In genomic region chr7:134916428-134916883, GRCh38 we compare ENCODE assay signal across 15 cellular contexts.
"Had no signal": no experiment of that assay in that cellular context is flagged by ENCODE, and none has a peak within 500 bp of the region (broad histone marks: within the 10 kb centered on the region; RNA-seq: fewer than 3 reads in every experiment).

No MANE protein-coding gene starts in this region.

- H3K36me3 ChIP-seq: gastrocnemius medialis, left lung, prostate gland, right lobe of liver, WERI-Rb-1 had no signal

- H3K9me3 Mint-ChIP-seq: activated naive CD4-positive, alpha-beta T cell treated with anti-CD3 and anti-CD28 coated beads for 36 hours; central memory CD8-positive, alpha-beta T cell; dendritic cell treated with granulocyte-macrophage colony-stimulating factor and Interleukin-4, amounts not matched to agents 40 ng/mL and 50 ng/mL, for 4 days; natural killer cell treated with Interleukin-12 subunit alpha and Interleukin-12 subunit beta and Interleukin-15 and Interleukin-18, amount 100 ng/mL, for 72 hours; stimulated activated naive CD8-positive, alpha-beta T cell treated with anti-CD3 and anti-CD28 coated beads, Interleukin-15, Interleukin-2, amounts not matched to agents 100 ng/mL and 50 ng/mL, for 24 hours had no signal

- H3K4me3 Mint-ChIP-seq: activated CD8-positive, alpha-beta T cell treated with anti-CD3 and anti-CD28 coated beads, Interleukin-2, amount 10 ng/mL, durations not matched to agents 7 days and 5 days; activated naive CD4-positive, alpha-beta T cell treated with anti-CD3 and anti-CD28 coated beads for 36 hours; central memory CD8-positive, alpha-beta T cell; dendritic cell treated with granulocyte-macrophage colony-stimulating factor and Interleukin-4, amounts not matched to agents 40 ng/mL and 50 ng/mL, for 4 days; natural killer cell treated with Interleukin-12 subunit alpha and Interleukin-12 subunit beta and Interleukin-15 and Interleukin-18, amount 100 ng/mL, for 72 hours; stimulated activated naive CD8-positive, alpha-beta T cell treated with anti-CD3 and anti-CD28 coated beads, Interleukin-15, Interleukin-2, amounts not matched to agents 100 ng/mL and 50 ng/mL, for 24 hours had no signal

- H3K36me3 Mint-ChIP-seq: natural killer cell treated with Interleukin-12 subunit alpha and Interleukin-12 subunit beta and Interleukin-15 and Interleukin-18, amount 100 ng/mL, for 72 hours had no signal

- H3K27me3 Mint-ChIP-seq: central memory CD8-positive, alpha-beta T cell; dendritic cell treated with granulocyte-macrophage colony-stimulating factor and Interleukin-4, amounts not matched to agents 40 ng/mL and 50 ng/mL, for 4 days; stimulated activated naive CD8-positive, alpha-beta T cell treated with anti-CD3 and anti-CD28 coated beads, Interleukin-15, Interleukin-2, amounts not matched to agents 100 ng/mL and 50 ng/mL, for 24 hours had no signal

- H3K27me3 ChIP-seq: gastrocnemius medialis, left lung, right lobe of liver had no signal

- ATAC-seq: activated CD8-positive, alpha-beta T cell treated with anti-CD3 and anti-CD28 coated beads, Interleukin-2, amount 10 ng/mL, durations not matched to agents 7 days and 5 days; gastrocnemius medialis; left lung; natural killer cell treated with Interleukin-12 subunit alpha and Interleukin-12 subunit beta and Interleukin-15 and Interleukin-18, amount 100 ng/mL, for 72 hours; right lobe of liver had no signal

- DNase-seq: activated CD4-positive, alpha-beta T cell treated with anti-CD3 and anti-CD28 coated beads for 4 hours; activated CD8-positive, alpha-beta T cell treated with anti-CD3 and anti-CD28 coated beads, Interleukin-2, amount 10 ng/mL, durations not matched to agents 7 days and 5 days; activated naive CD4-positive, alpha-beta T cell treated with anti-CD3 and anti-CD28 coated beads for 36 hours; gastrocnemius medialis; left lung; nucleus accumbens; right lobe of liver; stimulated activated CD4-positive, alpha-beta T cell treated with anti-CD3 and anti-CD28 coated beads, Interleukin-4, amount 100 ng/mL, for 1 hour; T-helper 9 cell; WERI-Rb-1 had no signal

- H3K4me1 Mint-ChIP-seq: central memory CD8-positive, alpha-beta T cell had no signal

- H3K4me3 ChIP-seq: gastrocnemius medialis, left lung, prostate gland, right lobe of liver had no signal

- H3K27ac ChIP-seq: gastrocnemius medialis, left lung, prostate gland, right lobe of liver, WERI-Rb-1 had no signal

- H3K27ac Mint-ChIP-seq: activated CD8-positive, alpha-beta T cell treated with anti-CD3 and anti-CD28 coated beads, Interleukin-2, amount 10 ng/mL, durations not matched to agents 7 days and 5 days; activated naive CD4-positive, alpha-beta T cell treated with anti-CD3 and anti-CD28 coated beads for 36 hours; dendritic cell treated with granulocyte-macrophage colony-stimulating factor and Interleukin-4, amounts not matched to agents 40 ng/mL and 50 ng/mL, for 4 days; natural killer cell treated with Interleukin-12 subunit alpha and Interleukin-12 subunit beta and Interleukin-15 and Interleukin-18, amount 100 ng/mL, for 72 hours; stimulated activated naive CD8-positive, alpha-beta T cell treated with anti-CD3 and anti-CD28 coated beads, Interleukin-15, Interleukin-2, amounts not matched to agents 100 ng/mL and 50 ng/mL, for 24 hours had no signal

- H3K4me1 ChIP-seq: gastrocnemius medialis, left lung had no signal

- H3K9me3 ChIP-seq: gastrocnemius medialis, left lung, prostate gland, right lobe of liver had no signal
